Comparison of ENCODE assay signal across 10 cellular contexts in the genomic region with DNA sequence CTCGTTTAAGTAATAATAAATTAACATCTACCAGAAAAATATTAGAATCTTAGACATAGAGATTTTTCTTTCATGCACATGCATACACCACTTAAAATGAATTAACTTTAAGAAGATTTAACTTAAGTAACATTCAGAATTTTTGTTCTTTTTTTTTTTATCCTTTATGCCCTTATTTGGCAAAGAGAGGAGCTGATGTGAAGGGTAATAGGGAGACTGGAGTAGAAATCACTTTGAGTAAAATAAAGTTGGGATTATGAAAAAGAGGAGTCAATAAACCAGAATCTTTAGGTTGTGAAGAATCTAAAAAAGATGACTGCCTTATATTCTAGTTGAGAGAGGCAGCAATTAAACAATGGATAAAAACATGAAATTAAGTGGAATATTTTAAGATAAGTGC.
"Had no signal": no experiment of that assay in that cellular context is flagged by ENCODE, and none has a peak within 500 bp of the region (broad histone marks: within the 10 kb centered on the region; RNA-seq: fewer than 3 reads in every experiment).

No MANE protein-coding gene starts in this region.

- DNase-seq: GM23248, GOT3, H7, H9, HCEC 1CT, HFFc6 had no signal

- H3K4me3 ChIP-seq: GM23248, GM23338, HAP-1 had no signal

- H3K36me3 ChIP-seq: HAP-1 had no signal

- H3K4me1 ChIP-seq: HAP-1 had no signal

- H2AFZ ChIP-seq: GM23248, GM23338 had no signal

- H3K9ac ChIP-seq: GM23248 had no signal

- ATAC-seq: GM23338, HCT116 had no signal

- H3K9me3 ChIP-seq: HAP-1 had no signal

- H3K4me2 ChIP-seq: GM23338 had no signal

- H3K27ac ChIP-seq: GM23248 had no signal

- FAIRE-seq: H54 had no signal
